In genomic region chr1:53890522-53890941, GRCh38 we compare ENCODE assay signal across 9 cellular contexts. TPM values are rescaled to one million over a fixed set of nuclear protein-coding genes. Genes with fewer than 3 reads are reported as not detected.
DNase-seq lines count a peak whose midpoint lies in the region; ATAC-seq and TF ChIP-seq lines count a peak whose summit lies in the region.
"Had no signal": no experiment of that assay in that cellular context is flagged by ENCODE, and none has a peak within 500 bp of the region (broad histone marks: within the 10 kb centered on the region; RNA-seq: fewer than 3 reads in every experiment).

No MANE protein-coding gene starts in this region.

- H3K27ac Mint-ChIP-seq in effector memory CD8-positive, alpha-beta T cell = peak overlapping the region; percentile 87 to 96

- BruUV-seq in OCI-LY7 (replicated peaks; lab: Mats Ljungman, UMichigan) = no TSS peak

- peaks cover 21% of the 10 kb centered on the region for H3K4me1 ChIP-seq in OCI-LY7 (ENCODE audit: insufficient read depth, low read length, poor library complexity, severe bottlenecking)
- H3K4me1 ChIP-seq in gastrocnemius medialis = peaks cover 14 to 15% of the 10 kb centered on the region in 2 donors

- ATAC-seq in effector memory CD8-positive, alpha-beta T cell (replicated peaks) = no peak
- ATAC-seq in gastrocnemius medialis (peak; percentile 57 to 63), HG03175 (IDR thresholded peaks at IDR 0.05; ENCODE audit: unreplicated experiment) (no peak), GM18498 (IDR thresholded peaks at IDR 0.05; ENCODE audit: unreplicated experiment) (no peak), HG03378 (IDR thresholded peaks at IDR 0.05; ENCODE audit: unreplicated experiment) (no peak)

- CTCF ChIA-PET in OCI-LY7 (lab: Charles Lee; ENCODE audit: unreplicated experiment) = interaction anchor here (1.4 kb wide), 1 partner anchor 9 kb away, joined by 4 read pairs; no protein-coding TSS in a partner anchor

- peak overlapping the region; percentile 95 to 100 for H3K4me3 Mint-ChIP-seq in effector memory CD8-positive, alpha-beta T cell

- DNase-seq in GM12864 (ENCODE audit: low read depth) = no peak
- no peak for DNase-seq in OCI-LY7 (ENCODE audit: low spot score)
- no peak for DNase-seq in effector memory CD8-positive, alpha-beta T cell
- DNase-seq in gastrocnemius medialis = peak in 1 of 2 donors; percentile 50
- DNase-seq in islet precursor cell = no peak

- in situ Hi-C loops in gastrocnemius medialis (cut with MboI; ENCODE audit: low sequenced_read_pairs in 4 of 4) = no loop called here

- H3K9me3 Mint-ChIP-seq in effector memory CD8-positive, alpha-beta T cell = no peaks in the 10 kb centered on the region

- H3K4me1 Mint-ChIP-seq in effector memory CD8-positive, alpha-beta T cell (ENCODE audit: low read depth in 2 of 2) = peaks cover 22 to 25% of the 10 kb centered on the region in 2 donors

- POLR2A ChIA-PET in OCI-LY7 (lab: Charles Lee) = interaction anchor here (4.0 kb wide), 1 partner anchor 55 kb away, joined by 16 read pairs; the partner anchor contains the start of gene IFT25

- H3K4me3 ChIP-seq in GM12864 (ENCODE audit: low read depth, low read length) (peak overlapping the region; percentile 91; the same call in 1 of the 2 replicates), OCI-LY7 (ENCODE audit: low read depth, low read length, poor library complexity, severe bottlenecking) (peak overlapping the region; percentile 78), gastrocnemius medialis (peak overlapping the region; percentile 90 to 97 (median 95))

- H2AFZ ChIP-seq in OCI-LY7 (ENCODE audit: low read length) = peak overlapping the region; percentile 90

- H3K9me3 ChIP-seq in OCI-LY7 (ENCODE audit: low read length) = no peaks in the 10 kb centered on the region
- no peaks in the 10 kb centered on the region for H3K9me3 ChIP-seq in gastrocnemius medialis

- TF ChIP-seq POLR2A in gastrocnemius medialis (IDR thresholded peaks at IDR 0.05) = no peak

- TF ChIP-seq CTCF in GM12864 (IDR thresholded peaks at IDR 0.05; ENCODE audit: low read depth, low read length, missing control alignments) (no peak), OCI-LY7 (conservative IDR thresholded peaks at IDR 0.05; ENCODE audit: low read length) (no peak), gastrocnemius medialis (IDR thresholded peaks at IDR 0.05 in 4 of 5, conservative IDR thresholded peaks at IDR 0.05 in 1 of 5) (no peak)

- peaks cover 0 to 2% of the 10 kb centered on the region in 2 donors for H3K27me3 Mint-ChIP-seq in effector memory CD8-positive, alpha-beta T cell

- no peaks in the 10 kb centered on the region for H3K9me2 ChIP-seq in OCI-LY7 (ENCODE audit: insufficient read depth, low read length)

- H3K27ac ChIP-seq in OCI-LY7 (ENCODE audit: low read depth, low read length, poor library complexity, severe bottlenecking) (no peak overlapping the region), gastrocnemius medialis (peak overlapping the region; percentile 76 to 86 (median 80))
- H3K27ac ChIP-seq: cardiac muscle cell had no signal

- H3K36me3 ChIP-seq in OCI-LY7 (ENCODE audit: insufficient read depth, low read length) = no peaks in the 10 kb centered on the region
- peaks cover 0 to 4% of the 10 kb centered on the region in 2 donors for H3K36me3 ChIP-seq in gastrocnemius medialis
- H3K36me3 ChIP-seq: cardiac muscle cell had no signal

- peaks cover 4% of the 10 kb centered on the region for H3K36me3 Mint-ChIP-seq in effector memory CD8-positive, alpha-beta T cell (ENCODE audit: insufficient read depth)

- intact Hi-C loops in OCI-LY7 (cut with micrococcal nuclease; ENCODE audit: unreplicated experiment) (no loop called here), gastrocnemius medialis (cut with DNase I; ENCODE audit: low total_unique reads) (no loop called here)

- peak overlapping the region; percentile 71 for H3K4me2 ChIP-seq in OCI-LY7 (ENCODE audit: low read length)

- no peaks in the 10 kb centered on the region for H4K20me1 ChIP-seq in OCI-LY7 (ENCODE audit: insufficient read depth, low read length)

- H3K27me3 ChIP-seq in gastrocnemius medialis = no peaks in the 10 kb centered on the region
- H3K27me3 ChIP-seq: cardiac muscle cell had no signal

- no peaks in the 10 kb centered on the region for H3K79me2 ChIP-seq in OCI-LY7 (ENCODE audit: insufficient read depth, low read depth, low read length)

RNA-seq across cellular contexts. Expression of gene YIPF1, which starts 0.9 kb away (rescaled TPM):
- 13.7 and 16.7 TPM in 2 replicates for total RNA-seq in OCI-LY7 (2014; rRNA removed; shearing (Covaris generic))
- total RNA-seq in OCI-LY7 (2022) (15.0 and 23.8 TPM in 2 replicates), gastrocnemius medialis (10 to 100 TPM; 18.8 to 34.8 (median 27.2) TPM)

RNA-seq across cellular contexts. Expression of gene DIO1, which starts 3.5 kb away (rescaled TPM):
- not detected in 2 replicates for total RNA-seq in OCI-LY7 (2014; rRNA removed; shearing (Covaris generic))
- not detected in 2 replicates for total RNA-seq in OCI-LY7 (2022)
- not detected for total RNA-seq in gastrocnemius medialis
- total RNA-seq: cardiac muscle cell had no signal

RNA-seq across cellular contexts. Expression of gene NDC1, which starts 52.4 kb away (rescaled TPM):
- total RNA-seq in OCI-LY7 (2014; rRNA removed; shearing (Covaris generic)) = 40.0 and 51.8 TPM in 2 replicates
- 61.8 and 71.5 TPM in 2 replicates for total RNA-seq in OCI-LY7 (2022)
- 10 to 100 TPM in 2 of 4 donors, 1 to 10 TPM in 2; 7.6 to 27.0 (median 9.5) TPM for total RNA-seq in gastrocnemius medialis

RNA-seq across cellular contexts. Expression of gene IFT25, which starts 55.0 kb away (rescaled TPM):
- 57.0 and 61.0 TPM in 2 replicates for total RNA-seq in OCI-LY7 (2014; rRNA removed; shearing (Covaris generic))
- total RNA-seq in OCI-LY7 (2022) (45.2 and 45.4 TPM in 2 replicates), gastrocnemius medialis (1 to 10 TPM; 2.4 to 9.1 (median 2.9) TPM)

RNA-seq across cellular contexts. Expression of gene LRRC42, which starts 55.6 kb away (rescaled TPM):
- 12.5 and 17.5 TPM in 2 replicates for total RNA-seq in OCI-LY7 (2014; rRNA removed; shearing (Covaris generic))
- total RNA-seq in OCI-LY7 (2022) = 16.4 and 18.5 TPM in 2 replicates
- 10 to 100 TPM; 11.4 to 17.8 (median 14.6) TPM for total RNA-seq in gastrocnemius medialis

Comparison
In these comparisons a context has a peak if more than half of its experiments do, and no peak if none do; other contexts are left out.
1. ATAC-seq: peak in gastrocnemius medialis (2 of 2); none in effector memory CD8-positive, alpha-beta T cell (single experiment), HG03175 (single experiment), GM18498 (single experiment) and HG03378 (single experiment).
2. Peak in every context shown above with its lines, with median percentiles within 50 percentile points of each other: H3K4me3 ChIP-seq.